19 cellular contexts compared by ENCODE assay signal in the genomic region with DNA sequence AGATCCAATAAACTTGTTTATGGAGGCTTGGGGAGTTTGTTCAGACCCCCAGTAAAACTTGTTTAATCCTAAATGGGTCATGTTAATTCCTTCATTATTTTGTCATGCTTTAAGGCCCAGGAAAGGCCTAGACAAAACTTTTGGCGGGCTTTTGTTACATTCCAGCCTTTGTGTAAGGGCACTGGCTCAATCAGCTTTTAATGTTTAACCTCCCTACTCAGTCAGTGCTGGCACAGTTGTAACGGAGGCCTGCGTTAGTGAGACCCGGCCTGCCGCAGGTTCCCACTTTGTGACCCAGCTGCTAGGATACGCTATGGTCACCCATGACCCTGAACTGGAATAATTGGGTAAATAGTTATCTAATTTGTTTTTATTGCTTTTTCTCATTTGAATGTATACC.
"Had no signal": no experiment of that assay in that cellular context is flagged by ENCODE, and none has a peak within 500 bp of the region (broad histone marks: within the 10 kb centered on the region; RNA-seq: fewer than 3 reads in every experiment).

No MANE protein-coding gene starts in this region.

- DNase-seq: activated B cell treated with CpG ODN at 0.5 μM for 24 hours; activated CD4-positive, alpha-beta memory T cell treated with anti-CD3 and anti-CD28 coated beads, Interleukin-2, amount 10 ng/mL, durations not matched to agents 7 days and 5 days; activated CD4-positive, alpha-beta T cell treated with anti-CD3 and anti-CD28 coated beads for 48 hours; activated CD8-positive, alpha-beta memory T cell treated with anti-CD3 and anti-CD28 coated beads, Interleukin-2, amount 10 ng/mL, durations not matched to agents 7 days and 5 days; activated naive CD4-positive, alpha-beta T cell treated with Interleukin-2 at 50 U/mL for 16 hours; anterior cingulate cortex; cerebellar nuclear complex; cortex of kidney; heart left ventricle; lower lobe of right lung; nucleus accumbens; stimulated activated CD4-positive, alpha-beta T cell treated with anti-CD3 and anti-CD28 coated beads, Interleukin-2, amount 100 ng/mL, for 24 hours; stimulated activated naive CD4-positive, alpha-beta T cell treated with Interleukin-2 at 50 U/mL for 16 hours; tibial artery had no signal

- H3K36me3 ChIP-seq: breast epithelium, heart left ventricle, lower lobe of right lung, tibial artery had no signal

- FAIRE-seq: frontal cortex, TTC549, urothelium cell line had no signal

- H3K4me1 ChIP-seq: breast epithelium, heart left ventricle, lower lobe of right lung had no signal

- H3K27ac ChIP-seq: breast epithelium, heart left ventricle, lower lobe of right lung, tibial artery had no signal

- H3K4me3 ChIP-seq: breast epithelium, heart left ventricle, lower lobe of right lung, tibial artery had no signal

- H3K9me3 ChIP-seq: breast epithelium, heart left ventricle, lower lobe of right lung, tibial artery had no signal

- ATAC-seq: activated CD8-positive, alpha-beta memory T cell treated with anti-CD3 and anti-CD28 coated beads, Interleukin-2, amount 10 ng/mL, durations not matched to agents 7 days and 5 days; heart left ventricle; lower lobe of right lung; natural killer cell treated with Interleukin-12 subunit alpha and Interleukin-12 subunit beta and Interleukin-15 and Interleukin-18, amount 100 ng/mL, for 72 hours had no signal

- H3K27me3 ChIP-seq: breast epithelium, heart left ventricle, tibial artery had no signal
